In the genomic region with DNA sequence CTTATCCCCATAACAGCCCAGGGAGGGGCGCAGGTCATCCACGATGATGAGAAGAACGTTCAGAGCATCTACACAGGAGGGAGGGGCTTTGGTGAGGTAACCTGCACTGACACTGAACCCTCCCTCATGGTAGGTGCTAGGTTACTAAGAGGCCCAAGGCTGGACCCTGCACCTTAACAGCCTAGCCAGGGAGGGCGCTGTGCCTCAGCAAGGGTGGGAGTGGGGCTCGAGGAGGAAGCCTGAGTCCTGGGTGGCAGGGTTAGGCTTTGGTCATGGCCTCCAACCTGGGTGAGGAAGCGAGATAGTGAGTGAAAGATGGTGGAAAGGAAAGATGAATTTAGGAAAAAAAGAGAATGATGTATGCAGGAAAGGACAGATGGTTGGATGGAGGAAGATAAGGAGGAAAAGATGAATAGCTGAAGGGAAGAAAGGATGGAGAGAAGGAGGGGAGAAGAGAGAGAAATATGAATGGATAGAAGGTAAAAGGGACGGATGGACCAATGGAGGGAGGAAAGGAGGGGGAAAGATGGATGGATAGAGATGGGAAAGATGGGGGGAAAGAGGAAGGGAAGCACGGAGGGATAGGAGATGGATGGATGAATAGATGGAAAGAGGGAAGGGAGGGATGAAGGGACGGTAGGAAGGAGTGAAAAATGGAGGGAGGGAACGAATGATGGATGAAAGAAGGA, we compare ENCODE assay signal across 8 cellular contexts. TPM values are rescaled to one million over a fixed set of nuclear protein-coding genes. Genes with fewer than 3 reads are reported as not detected.
DNase-seq lines count a peak whose midpoint lies in the region; ATAC-seq and TF ChIP-seq lines count a peak whose summit lies in the region.

No MANE protein-coding gene starts in this region.

- peak overlapping the region; percentile 96 for H3K27ac ChIP-seq in neutrophil

- peak; percentile 37 for ATAC-seq in HG02798 (IDR thresholded peaks at IDR 0.05; ENCODE audit: poor library complexity, unreplicated experiment)

- H3K4me1 ChIP-seq in neutrophil (ENCODE audit: control insufficient read depth in 1 of 2, insufficient read depth in 1 of 2, low read depth in 1 of 2, low read length in 1 of 2) = peaks cover 12 to 24% of the 10 kb centered on the region in 2 experiments

- TF ChIP-seq CTCF in neutrophil (IDR thresholded peaks at IDR 0.05) = peak; percentile 66

- H3K4me3 ChIP-seq in neutrophil (ENCODE audit: low read depth in 1 of 2, low read length in 1 of 2) = peak overlapping the region; percentile 72 to 83

- H3K27me3 ChIP-seq in neutrophil = no peaks in the 10 kb centered on the region

- H3K9me3 ChIP-seq in neutrophil = no peaks in the 10 kb centered on the region

- peaks cover 37% of the 10 kb centered on the region for H3K36me3 ChIP-seq in neutrophil

- DNase-seq in NCI-H345 (lab: John Stamatoyannopoulos, UW) = peak; percentile 12
- DNase-seq in NCI-H345 treated with DMSO at 0.1 percent for 48 hours (lab: John Stamatoyannopoulos, UW; ENCODE audit: unreplicated experiment) = no peak
- peak; percentile 42 for DNase-seq in NCI-H2171 treated with DMSO at 0.1 percent for 48 hours (lab: John Stamatoyannopoulos, UW)
- peak; percentile 73 for DNase-seq in activated CD8-positive, alpha-beta memory T cell treated with anti-CD3 and anti-CD28 coated beads, Interleukin-2, amount 50 U/mL, for 48 hours
- peak; percentile 46 to 55 for DNase-seq in erythroblast (lab: John Stamatoyannopoulos, UW)
- no peak for DNase-seq in mesenteric fat pad (ENCODE audit: low spot score)

- TF ChIP-seq POLR2A in erythroblast (IDR thresholded peaks at IDR 0.05; ENCODE audit: low read length) = no peak

RNA-seq across cellular contexts. Expression of a gene that starts 0.7 kb away (rescaled TPM):
- 63.8 TPM for total RNA-seq in mesenteric fat pad

RNA-seq across cellular contexts. Expression of a gene that starts 36.4 kb away (rescaled TPM):
- total RNA-seq in mesenteric fat pad = 19.8 TPM

RNA-seq across cellular contexts. Expression of a gene that starts 45.4 kb away (rescaled TPM):
- total RNA-seq in mesenteric fat pad = not detected

Comparison
In these comparisons a context has a peak if more than half of its experiments do, and no peak if none do; other contexts are left out.
1. DNase-seq: peak in NCI-H345 (single experiment), NCI-H2171 treated with DMSO at 0.1 percent for 48 hours (single experiment), activated CD8-positive, alpha-beta memory T cell treated with anti-CD3 and anti-CD28 coated beads, Interleukin-2, amount 50 U/mL, for 48 hours (single experiment) and erythroblast (2 of 2); none in NCI-H345 treated with DMSO at 0.1 percent for 48 hours (single experiment) and mesenteric fat pad (single experiment).